In the genomic region with DNA sequence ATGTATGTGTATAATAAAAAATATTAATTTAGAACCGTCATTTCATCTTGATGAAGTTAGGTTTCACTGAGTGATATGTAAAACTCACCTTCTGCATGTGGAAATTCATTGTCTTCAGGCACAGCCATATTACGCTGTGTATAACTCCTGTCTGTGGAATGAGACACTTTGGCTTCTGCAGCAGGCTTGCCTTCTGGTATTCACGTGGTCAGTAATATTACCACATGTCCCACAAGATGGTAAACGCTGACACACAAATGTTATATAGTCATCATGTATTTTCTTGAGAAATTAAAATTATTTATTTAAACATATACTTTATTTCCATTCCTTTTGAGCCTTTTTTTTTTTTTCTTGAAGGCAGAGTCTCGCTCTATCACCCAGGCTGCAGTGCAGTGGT, we compare ENCODE assay signal across 11 cellular contexts.
"Had no signal": no experiment of that assay in that cellular context is flagged by ENCODE, and none has a peak within 500 bp of the region (broad histone marks: within the 10 kb centered on the region; RNA-seq: fewer than 3 reads in every experiment).

No MANE protein-coding gene starts in this region.

- H3K27me3 ChIP-seq: esophagus squamous epithelium had no signal

- H3K9me3 ChIP-seq: esophagus squamous epithelium had no signal

- H3K27ac ChIP-seq: esophagus squamous epithelium had no signal

- ATAC-seq: left lobe of liver, T-helper 17 cell had no signal

- H3K4me3 ChIP-seq: esophagus squamous epithelium, lung had no signal

- DNase-seq: activated CD4-positive, alpha-beta T cell treated with anti-CD3 and anti-CD28 coated beads, Interleukin-2, amount 50 U/mL, for 4 hours; activated gamma-delta T cell; effector CD8-positive, alpha-beta T cell; esophagus squamous epithelium; hippocampal formation; kidney; nephron progenitor cell; nucleus accumbens; T-helper 17 cell had no signal
